10 cellular contexts compared by ENCODE assay signal in genomic region chr7:1741751-1742554, GRCh38.
DNase-seq lines count a peak whose midpoint lies in the region; ATAC-seq and TF ChIP-seq lines count a peak whose summit lies in the region.
"Had no signal": no experiment of that assay in that cellular context is flagged by ENCODE, and none has a peak within 500 bp of the region (broad histone marks: within the 10 kb centered on the region; RNA-seq: fewer than 3 reads in every experiment).

No MANE protein-coding gene starts in this region.

- H3K27ac ChIP-seq in heart left ventricle, result peak overlapping the region in 7 of 12 donors; percentile 17 to 68 (median 47)

- TF ChIP-seq CTCF in heart left ventricle (IDR thresholded peaks at IDR 0.05), result no peak

- no peaks in the 10 kb centered on the region for H3K9me3 ChIP-seq in heart left ventricle

- H3K27me3 ChIP-seq in heart left ventricle, result no peaks in the 10 kb centered on the region

- peaks cover 3 to 30% (median 16%) of the 10 kb centered on the region in 12 donors for H3K4me1 ChIP-seq in heart left ventricle

- peak overlapping the region in 7 of 12 donors; percentile 1 to 37 (median 13) for H3K4me3 ChIP-seq in heart left ventricle

- intact Hi-C loops in Right ventricle myocardium inferior (cut with DNase I), result loop anchor here (5.0 kb wide), 1 partner anchor 75 kb away; no protein-coding TSS in a partner anchor
- intact Hi-C loops in cardiac septum (cut with DNase I), result no loop called here
- intact Hi-C loops in heart left ventricle (cut with DNase I), result loop anchor here in 1 of 10 donors (10.0 kb wide), 1 partner anchor 463 kb away; no protein-coding TSS in a partner anchor

- peaks cover 0 to 17% (median 0%) of the 10 kb centered on the region in 9 donors for H3K36me3 ChIP-seq in heart left ventricle

- no peak for DNase-seq in Right ventricle myocardium inferior (ENCODE audit: missing footprints)
- no peak for DNase-seq in cardiac septum (ENCODE audit: low spot score)
- DNase-seq in RPMI8226, result peak; percentile 88
- DNase-seq in heart left ventricle, result peak in 1 of 5 donors; percentile 52
- no peak for DNase-seq in DMS79 treated with DMSO at 0.1 percent for 48 hours (lab: John Stamatoyannopoulos, UW)
- no peak for DNase-seq in NCI-H2196 (lab: John Stamatoyannopoulos, UW; ENCODE audit: unreplicated experiment)
- DNase-seq: midbrain; stimulated activated CD4-positive, alpha-beta T cell treated with anti-CD3 and anti-CD28 coated beads, Interleukin-1b, Interleukin-23, amount 100 ng/mL, for 48 hours had no signal

- WGBS in heart left ventricle, 4 donors, result 65 to 75% (median 74%) methylated on average over 31 to 33 of the region's 33 CpGs

- ATAC-seq in Right ventricle myocardium inferior (peak; percentile 17), heart left ventricle (peak; percentile 31 to 74 (median 48)), GM21576 (IDR thresholded peaks at IDR 0.05; ENCODE audit: unreplicated experiment) (no peak), GM18519 (IDR thresholded peaks at IDR 0.05; ENCODE audit: low FRiP score, unreplicated experiment) (no peak)

- TF ChIP-seq POLR2A in heart left ventricle (IDR thresholded peaks at IDR 0.05), result no peak

Comparison
In these comparisons a context has a peak if more than half of its experiments do, and no peak if none do; other contexts are left out.
1. ATAC-seq: peak in Right ventricle myocardium inferior (single experiment) and heart left ventricle (4 of 4); none in GM21576 (single experiment) and GM18519 (single experiment).